10 cellular contexts compared by ENCODE assay signal in genomic region chr3:177336841-177337430, GRCh38.
DNase-seq lines count a peak whose midpoint lies in the region; ATAC-seq and TF ChIP-seq lines count a peak whose summit lies in the region.
"Had no signal": no experiment of that assay in that cellular context is flagged by ENCODE, and none has a peak within 500 bp of the region (broad histone marks: within the 10 kb centered on the region; RNA-seq: fewer than 3 reads in every experiment).

No MANE protein-coding gene starts in this region.

- POLR2A ChIA-PET in activated B cell treated with CpG ODN at 0.5 μM for 24 hours (lab: Charles Lee) = interaction anchor here (0.6 to 3.6 kb wide), 20 partner anchors 9 to 367 kb away, joined by 3 to 82 read pairs (median 6); partner anchors contain the start of gene TBL1XR1
- POLR2A ChIA-PET in activated CD4-positive, alpha-beta memory T cell treated with anti-CD3 and anti-CD28 coated beads for 36 hours (lab: Charles Lee) = interaction anchor here (0.6 to 1.8 kb wide), 11 partner anchors 9 to 286 kb away, joined by 3 to 14 read pairs (median 3); partner anchors contain the start of gene TBL1XR1

- no peak for TF ChIP-seq CTCF in activated B cell treated with CpG ODN at 0.5 μM for 24 hours (IDR thresholded peaks at IDR 0.05)

- DNase-seq in activated naive CD4-positive, alpha-beta T cell treated with anti-CD3 and anti-CD28 coated beads, Interleukin-2, amount 50 U/mL, for 16 hours = no peak
- DNase-seq in activated B cell treated with CpG ODN at 0.5 μM for 24 hours (no peak), foreskin melanocyte (peak; percentile 91), T-helper 17 cell (no peak)
- DNase-seq in stimulated activated naive B cell treated with anti-CD40 and anti-IgM and Interleukin-4, amounts not matched to agents 10 μg/mL and 1 μg/mL and 100 μg/mL, for 72 hours = no peak
- DNase-seq in activated CD4-positive, alpha-beta memory T cell treated with anti-CD3 and anti-CD28 coated beads for 36 hours = no peak
- DNase-seq: NCI-H510A treated with DMSO at 0.1 percent for 48 hours had no signal

- H3K4me1 Mint-ChIP-seq in activated naive CD4-positive, alpha-beta T cell treated with anti-CD3 and anti-CD28 coated beads, Interleukin-2, amount 50 U/mL, for 24 hours = peaks cover 34% of the 10 kb centered on the region
- H3K4me1 Mint-ChIP-seq in activated B cell treated with CpG ODN at 0.5 μM for 24 hours (peaks cover 62% of the 10 kb centered on the region), T-helper 17 cell (peaks cover 9% of the 10 kb centered on the region)
- H3K4me1 Mint-ChIP-seq in stimulated activated naive B cell treated with anti-CD40 and anti-IgM and Interleukin-4, amounts not matched to agents 10 μg/mL and 1 μg/mL and 100 μg/mL, for 72 hours = peaks cover 36 to 68% of the 10 kb centered on the region in 2 donors
- peaks cover 27% of the 10 kb centered on the region for H3K4me1 Mint-ChIP-seq in activated CD4-positive, alpha-beta memory T cell treated with anti-CD3 and anti-CD28 coated beads for 36 hours (ENCODE audit: low read depth)

- H3K36me3 Mint-ChIP-seq in activated naive CD4-positive, alpha-beta T cell treated with anti-CD3 and anti-CD28 coated beads, Interleukin-2, amount 50 U/mL, for 24 hours = no peaks in the 10 kb centered on the region
- H3K36me3 Mint-ChIP-seq in activated B cell treated with CpG ODN at 0.5 μM for 24 hours (ENCODE audit: low read depth) (no peaks in the 10 kb centered on the region), T-helper 17 cell (ENCODE audit: low read depth) (no peaks in the 10 kb centered on the region)
- H3K36me3 Mint-ChIP-seq in stimulated activated naive B cell treated with anti-CD40 and anti-IgM and Interleukin-4, amounts not matched to agents 10 μg/mL and 1 μg/mL and 100 μg/mL, for 72 hours = peaks cover 0 to 2% of the 10 kb centered on the region in 2 donors
- no peaks in the 10 kb centered on the region for H3K36me3 Mint-ChIP-seq in activated CD4-positive, alpha-beta memory T cell treated with anti-CD3 and anti-CD28 coated beads for 36 hours

- H3K27ac Mint-ChIP-seq in activated naive CD4-positive, alpha-beta T cell treated with anti-CD3 and anti-CD28 coated beads, Interleukin-2, amount 50 U/mL, for 24 hours = peak overlapping the region; percentile 59
- peak overlapping the region; percentile 98 for H3K27ac Mint-ChIP-seq in activated B cell treated with CpG ODN at 0.5 μM for 24 hours
- peak overlapping the region; percentile 93 for H3K27ac Mint-ChIP-seq in stimulated activated naive B cell treated with anti-CD40 and anti-IgM and Interleukin-4, amounts not matched to agents 10 μg/mL and 1 μg/mL and 100 μg/mL, for 72 hours
- no peak overlapping the region for H3K27ac Mint-ChIP-seq in T-helper 17 cell
- no peak overlapping the region for H3K27ac Mint-ChIP-seq in activated CD4-positive, alpha-beta memory T cell treated with anti-CD3 and anti-CD28 coated beads for 36 hours

- no peaks in the 10 kb centered on the region for H3K27me3 Mint-ChIP-seq in activated naive CD4-positive, alpha-beta T cell treated with anti-CD3 and anti-CD28 coated beads, Interleukin-2, amount 50 U/mL, for 24 hours
- H3K27me3 Mint-ChIP-seq in activated B cell treated with CpG ODN at 0.5 μM for 24 hours = no peaks in the 10 kb centered on the region
- no peaks in the 10 kb centered on the region for H3K27me3 Mint-ChIP-seq in stimulated activated naive B cell treated with anti-CD40 and anti-IgM and Interleukin-4, amounts not matched to agents 10 μg/mL and 1 μg/mL and 100 μg/mL, for 72 hours
- H3K27me3 Mint-ChIP-seq in T-helper 17 cell = no peaks in the 10 kb centered on the region
- H3K27me3 Mint-ChIP-seq in activated CD4-positive, alpha-beta memory T cell treated with anti-CD3 and anti-CD28 coated beads for 36 hours = peaks cover 4% of the 10 kb centered on the region

- ATAC-seq in activated B cell treated with CpG ODN at 0.5 μM for 24 hours (ENCODE audit: low read depth) (no peak), T-helper 17 cell (no peak), GM19397 (IDR thresholded peaks at IDR 0.05; ENCODE audit: unreplicated experiment) (no peak)
- no peak for ATAC-seq in stimulated activated naive B cell treated with anti-CD40 and anti-IgM and Interleukin-4, amounts not matched to agents 10 μg/mL and 1 μg/mL and 100 μg/mL, for 72 hours (replicated peaks)

- no peaks in the 10 kb centered on the region for H3K9me3 ChIP-seq in T-helper 17 cell (ENCODE audit: control insufficient read depth, low read length, poor library complexity, severe bottlenecking)
- H3K9me3 ChIP-seq: vagina had no signal

- H3K9me3 Mint-ChIP-seq in activated naive CD4-positive, alpha-beta T cell treated with anti-CD3 and anti-CD28 coated beads, Interleukin-2, amount 50 U/mL, for 24 hours = no peaks in the 10 kb centered on the region
- no peaks in the 10 kb centered on the region for H3K9me3 Mint-ChIP-seq in activated B cell treated with CpG ODN at 0.5 μM for 24 hours
- H3K9me3 Mint-ChIP-seq in stimulated activated naive B cell treated with anti-CD40 and anti-IgM and Interleukin-4, amounts not matched to agents 10 μg/mL and 1 μg/mL and 100 μg/mL, for 72 hours = no peaks in the 10 kb centered on the region
- no peaks in the 10 kb centered on the region for H3K9me3 Mint-ChIP-seq in activated CD4-positive, alpha-beta memory T cell treated with anti-CD3 and anti-CD28 coated beads for 36 hours

- intact Hi-C loops in activated B cell treated with CpG ODN at 0.5 μM for 24 hours (cut with micrococcal nuclease) = loop anchor here (1.0 kb wide), 7 partner anchors 12 to 286 kb away; no protein-coding TSS in a partner anchor
- intact Hi-C loops in activated CD4-positive, alpha-beta memory T cell treated with anti-CD3 and anti-CD28 coated beads for 36 hours (cut with micrococcal nuclease) = loop anchor here (1.0 kb wide), 5 partner anchors 8 to 136 kb away; no protein-coding TSS in a partner anchor

- CTCF ChIA-PET in activated B cell treated with CpG ODN at 0.5 μM for 24 hours (lab: Charles Lee) = interaction anchor here (0.7 to 2.8 kb wide), 4 partner anchors 9 to 279 kb away, joined by 3 to 16 read pairs (median 5); partner anchors contain the start of gene TBL1XR1
- CTCF ChIA-PET in activated CD4-positive, alpha-beta memory T cell treated with anti-CD3 and anti-CD28 coated beads for 36 hours (lab: Charles Lee) = interaction anchor here (1.4 to 2.2 kb wide), 3 partner anchors 9 to 23 kb away, joined by 6 to 8 read pairs (median 7); no protein-coding TSS in a partner anchor

- no peak overlapping the region for H3K4me3 Mint-ChIP-seq in activated naive CD4-positive, alpha-beta T cell treated with anti-CD3 and anti-CD28 coated beads, Interleukin-2, amount 50 U/mL, for 24 hours
- H3K4me3 Mint-ChIP-seq in activated B cell treated with CpG ODN at 0.5 μM for 24 hours (peak overlapping the region; percentile 7), T-helper 17 cell (no peak overlapping the region)
- no peak overlapping the region for H3K4me3 Mint-ChIP-seq in stimulated activated naive B cell treated with anti-CD40 and anti-IgM and Interleukin-4, amounts not matched to agents 10 μg/mL and 1 μg/mL and 100 μg/mL, for 72 hours
- H3K4me3 Mint-ChIP-seq in activated CD4-positive, alpha-beta memory T cell treated with anti-CD3 and anti-CD28 coated beads for 36 hours = no peak overlapping the region

Comparison
In these comparisons a context has a peak if more than half of its experiments do, and no peak if none do; other contexts are left out.
1. H3K27ac Mint-ChIP-seq: peak in activated naive CD4-positive, alpha-beta T cell treated with anti-CD3 and anti-CD28 coated beads, Interleukin-2, amount 50 U/mL, for 24 hours (single experiment), activated B cell treated with CpG ODN at 0.5 μM for 24 hours (single experiment) and stimulated activated naive B cell treated with anti-CD40 and anti-IgM and Interleukin-4, amounts not matched to agents 10 μg/mL and 1 μg/mL and 100 μg/mL, for 72 hours (single experiment); none in T-helper 17 cell (single experiment) and activated CD4-positive, alpha-beta memory T cell treated with anti-CD3 and anti-CD28 coated beads for 36 hours (single experiment).